ENCODE assay signal across 9 cellular contexts in genomic region chr17:48804936-48805411, GRCh38. TPM values are rescaled to one million over a fixed set of nuclear protein-coding genes. Genes with fewer than 3 reads are reported as not detected.
DNase-seq lines count a peak whose midpoint lies in the region; TF ChIP-seq lines count a peak whose summit lies in the region.
"Had no signal": no experiment of that assay in that cellular context is flagged by ENCODE, and none has a peak within 500 bp of the region (broad histone marks: within the 10 kb centered on the region; RNA-seq: fewer than 3 reads in every experiment).

No MANE protein-coding gene starts in this region.

- H3K4me3 ChIP-seq in osteoblast (ENCODE audit: insufficient read depth, low read length) (no peak overlapping the region), tibial nerve (no peak overlapping the region)

- intact Hi-C loops in Calu3 (cut with micrococcal nuclease; ENCODE audit: unreplicated experiment), result loop anchor here (1.0 kb wide), 2 partner anchors 73 to 227 kb away; no protein-coding TSS in a partner anchor

- TF ChIP-seq POLR2A in tibial nerve (IDR thresholded peaks at IDR 0.05), result no peak

- H3K4me2 ChIP-seq in osteoblast (ENCODE audit: insufficient read depth, low read length), result no peak overlapping the region

- H3K4me1 Mint-ChIP-seq in Calu3 (ENCODE audit: low read depth, unreplicated experiment), result peaks cover 38% of the 10 kb centered on the region

- no peaks in the 10 kb centered on the region for H3K36me3 Mint-ChIP-seq in Calu3 (ENCODE audit: insufficient read depth, unreplicated experiment)

- 6 to 9% methylated on average over 8 to 9 of the region's 9 CpGs for WGBS in tibial nerve, 2 donors

- H3K4me1 ChIP-seq in osteoblast (ENCODE audit: insufficient read depth, low read length) (no peaks in the 10 kb centered on the region), tibial nerve (peaks cover 0 to 6% (median 0%) of the 10 kb centered on the region in 4 donors)

- H3K4me3 Mint-ChIP-seq in Calu3 (ENCODE audit: low read depth, unreplicated experiment), result no peak overlapping the region

- no peaks in the 10 kb centered on the region for H3K9me3 Mint-ChIP-seq in Calu3 (ENCODE audit: low read depth, unreplicated experiment)

- CTCF ChIA-PET in Calu3 (lab: Charles Lee), result interaction anchor here (0.7 to 4.2 kb wide), 5 partner anchors 68 to 88 kb away, joined by 3 to 84 read pairs (median 4); partner anchors contain the start of gene ATP5MC1

- H3K36me3 ChIP-seq in osteoblast (ENCODE audit: insufficient read depth, low read length), result no peaks in the 10 kb centered on the region
- H3K36me3 ChIP-seq in tibial nerve, result no peaks in the 10 kb centered on the region

- H4K20me1 ChIP-seq in osteoblast (ENCODE audit: insufficient read depth, low read length), result no peaks in the 10 kb centered on the region

- H3K9me3 ChIP-seq in osteoblast (ENCODE audit: low read depth, low read length) (no peaks in the 10 kb centered on the region), tibial nerve (no peaks in the 10 kb centered on the region)

- H3K27me3 ChIP-seq in osteoblast (ENCODE audit: insufficient read depth, low read length) (peaks cover 18% of the 10 kb centered on the region), tibial nerve (peaks cover 0 to 7% of the 10 kb centered on the region in 2 donors)

- no peak overlapping the region for H3K27ac ChIP-seq in osteoblast (ENCODE audit: low read depth, low read length)
- H3K27ac ChIP-seq in tibial nerve, result no peak overlapping the region

- TF ChIP-seq CTCF in Calu3 (IDR thresholded peaks at IDR 0.05; ENCODE audit: unreplicated experiment) (peak; percentile 99), osteoblast (IDR thresholded peaks at IDR 0.05; ENCODE audit: extremely low read depth, low read depth, low read length) (peak; percentile 92), tibial nerve (IDR thresholded peaks at IDR 0.05) (peak; percentile 87 to 95 (median 89))

- H3K27me3 Mint-ChIP-seq in Calu3 (ENCODE audit: unreplicated experiment), result no peaks in the 10 kb centered on the region

- no peak overlapping the region for H3K27ac Mint-ChIP-seq in Calu3 (ENCODE audit: unreplicated experiment)

- no peak for TF ChIP-seq EP300 in tibial nerve (IDR thresholded peaks at IDR 0.05)

- H2AFZ ChIP-seq in osteoblast (ENCODE audit: low read length), result no peak overlapping the region

- no TSS peak for BruUV-seq in Calu3 (replicated peaks; lab: Mats Ljungman, UMichigan)

- no peaks in the 10 kb centered on the region for H3K79me2 ChIP-seq in osteoblast (ENCODE audit: insufficient read depth, low read length)

- DNase-seq in Calu3, result peak; percentile 90
- peak; percentile 63 for DNase-seq in HT1080 (ENCODE audit: low read depth)
- DNase-seq in RPMI8226, result peak; percentile 67
- DNase-seq in activated T-helper 1 cell treated with anti-CD3 and anti-CD28 coated beads, Interleukin-2, amount 50 U/mL, for 16 hours (ENCODE audit: low read depth in 1 of 2, low spot score in 1 of 2), result peak; percentile 41
- DNase-seq in foreskin melanocyte, result peak; percentile 53
- DNase-seq in osteoblast (ENCODE audit: insufficient read length, low spot score, missing footprints), result peak; percentile 92
- peak in 1 of 2 donors; percentile 61 for DNase-seq in tibial nerve (ENCODE audit: low spot score in 2 of 2)
- no peak for DNase-seq in NCI-H2029 treated with DMSO at 0.1 percent for 48 hours (lab: John Stamatoyannopoulos, UW)

RNA-seq across cellular contexts. Expression of gene TTLL6, which starts 12.1 kb away (rescaled TPM):
- total RNA-seq in Calu3 (2022), result 0.21 and 0.78 TPM in 2 replicates
- 0.21 and 1.0 TPM in 2 replicates for total RNA-seq in HT1080 (2014; rRNA removed; shearing (Covaris generic))
- 0.02 and 0.03 TPM in 2 replicates for polyA plus RNA-seq in HT1080 (2015; cell fraction: cytosol; rRNA removed)
- polyA plus RNA-seq in HT1080 (2015; cell fraction: nucleus; rRNA removed), result 0.22 and 0.24 TPM in 2 replicates
- not detected in 2 replicates for total RNA-seq in osteoblast
- total RNA-seq in tibial nerve, result 1 to 10 TPM in 2 of 4 donors, under 1 TPM in 2; 0.21 to 4.8 (median 0.99) TPM
- total RNA-seq: activated CD8-positive, alpha-beta memory T cell treated with anti-CD3 and anti-CD28 coated beads for 36 hours had no signal

RNA-seq across cellular contexts. Expression of gene CALCOCO2, which starts 25.9 kb away (rescaled TPM):
- total RNA-seq in Calu3 (2022) (116 and 136 TPM in 2 replicates), osteoblast (103 and 105 TPM in 2 replicates), tibial nerve (100 to 1,000 TPM; 167 to 302 (median 232) TPM)
- 22.5 and 27.2 TPM in 2 replicates for total RNA-seq in HT1080 (2014; rRNA removed; shearing (Covaris generic))
- polyA plus RNA-seq in HT1080 (2015; cell fraction: cytosol; rRNA removed), result 53.1 and 59.8 TPM in 2 replicates
- polyA plus RNA-seq in HT1080 (2015; cell fraction: nucleus; rRNA removed), result 85.6 and 110 TPM in 2 replicates
